2 cellular contexts compared by ENCODE assay signal in the genomic region with DNA sequence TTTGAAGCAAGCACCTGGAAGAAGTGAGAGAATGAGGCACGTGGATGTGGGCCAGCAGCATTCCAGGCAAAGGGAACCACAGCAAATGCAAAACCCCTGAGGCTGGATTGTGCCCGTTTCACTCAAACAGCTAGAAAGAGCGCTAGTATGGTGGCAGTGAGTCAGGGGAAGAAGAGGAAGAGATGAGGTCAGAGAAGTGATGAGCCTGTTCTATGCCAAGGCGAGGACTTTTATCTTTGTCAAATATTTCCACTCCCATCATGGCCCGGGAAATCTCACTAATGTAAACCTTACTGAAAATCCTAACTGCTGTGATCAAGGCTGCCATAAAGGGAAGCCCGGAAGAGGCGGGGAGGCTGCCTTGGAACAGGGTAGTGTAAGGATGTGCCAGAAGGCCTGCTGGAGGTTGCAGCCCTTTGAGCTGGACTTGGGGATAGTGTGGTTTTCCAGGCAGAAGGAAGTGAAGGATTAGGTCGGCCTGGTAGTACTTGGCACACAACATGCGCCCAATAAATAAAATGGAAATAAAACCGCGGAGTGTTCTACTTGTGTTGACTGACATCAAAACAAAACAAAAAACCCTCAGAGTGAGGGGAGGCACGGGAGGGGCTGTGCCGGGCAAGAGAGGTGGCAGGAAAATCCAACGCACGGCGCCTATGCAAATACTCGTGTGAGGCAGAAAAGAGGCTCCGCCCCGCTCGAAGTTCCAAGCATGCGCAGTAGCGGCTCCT.
TF ChIP-seq lines count a peak whose summit lies in the region.

No MANE protein-coding gene starts in this region.

TF ChIP-seq in IMR-90, 13 proteins besides CTCF, POLR2A, EP300 and RAD21:
- TF ChIP-seq, protein P1, sequence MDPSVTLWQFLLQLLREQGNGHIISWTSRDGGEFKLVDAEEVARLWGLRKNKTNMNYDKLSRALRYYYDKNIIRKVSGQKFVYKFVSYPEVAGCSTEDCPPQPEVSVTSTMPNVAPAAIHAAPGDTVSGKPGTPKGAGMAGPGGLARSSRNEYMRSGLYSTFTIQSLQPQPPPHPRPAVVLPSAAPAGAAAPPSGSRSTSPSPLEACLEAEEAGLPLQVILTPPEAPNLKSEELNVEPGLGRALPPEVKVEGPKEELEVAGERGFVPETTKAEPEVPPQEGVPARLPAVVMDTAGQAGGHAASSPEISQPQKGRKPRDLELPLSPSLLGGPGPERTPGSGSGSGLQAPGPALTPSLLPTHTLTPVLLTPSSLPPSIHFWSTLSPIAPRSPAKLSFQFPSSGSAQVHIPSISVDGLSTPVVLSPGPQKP (IDR thresholded peaks at IDR 0.05; ENCODE audit: borderline replicate concordance, low read depth, low read length), result no peak
- no peak for TF ChIP-seq BHLHE40 (IDR thresholded peaks at IDR 0.05; ENCODE audit: low read depth, low read length)
- no peak for TF ChIP-seq MAFK (IDR thresholded peaks at IDR 0.05; ENCODE audit: low read depth, low read length)
- no peak for TF ChIP-seq FOS (IDR thresholded peaks at IDR 0.05; ENCODE audit: low read depth, low read length)
- TF ChIP-seq, protein P2, sequence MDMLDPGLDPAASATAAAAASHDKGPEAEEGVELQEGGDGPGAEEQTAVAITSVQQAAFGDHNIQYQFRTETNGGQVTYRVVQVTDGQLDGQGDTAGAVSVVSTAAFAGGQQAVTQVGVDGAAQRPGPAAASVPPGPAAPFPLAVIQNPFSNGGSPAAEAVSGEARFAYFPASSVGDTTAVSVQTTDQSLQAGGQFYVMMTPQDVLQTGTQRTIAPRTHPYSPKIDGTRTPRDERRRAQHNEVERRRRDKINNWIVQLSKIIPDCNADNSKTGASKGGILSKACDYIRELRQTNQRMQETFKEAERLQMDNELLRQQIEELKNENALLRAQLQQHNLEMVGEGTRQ (IDR thresholded peaks at IDR 0.05; ENCODE audit: low read depth, low read length), result no peak
- no peak for TF ChIP-seq RFX5 (IDR thresholded peaks at IDR 0.05; ENCODE audit: low read depth, low read length)
- TF ChIP-seq MXI1 (IDR thresholded peaks at IDR 0.05; ENCODE audit: borderline replicate concordance, low read depth, low read length), result no peak
- TF ChIP-seq CHD1 (IDR thresholded peaks at IDR 0.05; ENCODE audit: low read depth, low read length), result no peak
- no peak for TF ChIP-seq SMC3 (IDR thresholded peaks at IDR 0.05; ENCODE audit: low read depth, low read length)
- no peak for TF ChIP-seq MAZ (IDR thresholded peaks at IDR 0.05; ENCODE audit: borderline replicate concordance, low read depth, low read length)
- TF ChIP-seq NFE2L2 (IDR thresholded peaks at IDR 0.05; ENCODE audit: low read depth, low read length), result no peak

TF ChIP-seq in WTC11, 78 proteins besides CTCF, POLR2A, EP300 and RAD21 (continued from another document):
- TF ChIP-seq, protein P3, sequence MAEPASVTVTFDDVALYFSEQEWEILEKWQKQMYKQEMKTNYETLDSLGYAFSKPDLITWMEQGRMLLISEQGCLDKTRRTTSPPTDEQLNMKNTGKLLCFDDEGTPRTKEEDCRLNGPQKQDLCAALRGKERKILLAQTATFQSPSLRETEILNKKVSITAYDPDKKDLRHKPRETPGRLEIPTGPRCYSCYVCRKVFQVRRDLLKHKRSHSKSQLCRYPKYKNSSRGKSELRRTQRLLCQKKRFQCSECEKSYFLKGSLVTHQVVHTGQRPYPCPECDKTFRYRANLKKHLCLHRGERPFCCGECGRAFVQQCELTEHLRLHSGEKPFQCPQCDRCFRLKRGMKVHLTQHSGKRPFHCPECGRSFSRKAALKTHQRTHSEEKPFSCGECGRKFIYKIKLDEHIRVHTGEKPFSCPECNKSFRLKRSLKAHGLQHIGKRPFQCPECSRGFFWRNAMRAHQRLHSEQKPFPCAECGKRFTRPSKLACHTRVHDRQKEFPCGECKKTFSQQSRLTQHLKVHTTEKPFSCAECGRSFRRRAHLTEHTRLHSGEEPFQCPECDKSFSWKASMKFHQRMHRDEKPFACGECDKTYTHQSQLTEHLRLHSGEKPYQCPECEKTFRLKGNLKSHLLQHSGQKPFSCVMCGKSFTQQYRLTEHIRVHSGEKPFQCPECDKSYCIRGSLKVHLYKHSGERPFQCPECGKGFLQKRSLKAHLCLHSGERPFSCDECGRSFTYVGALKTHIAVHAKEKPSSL (CRISPR knock-in tag; conservative IDR thresholded peaks at IDR 0.05), result no peak
- 0 out of 2 replicates have a peak, but pooled peaks have one; percentile 11 for TF ChIP-seq ZNF416 (CRISPR knock-in tag; IDR thresholded peaks at IDR 0.05)
TF ChIP-seq in WTC11: peak in this region for 1.
